ENCODE assay signal across 27 cellular contexts in the genomic region with DNA sequence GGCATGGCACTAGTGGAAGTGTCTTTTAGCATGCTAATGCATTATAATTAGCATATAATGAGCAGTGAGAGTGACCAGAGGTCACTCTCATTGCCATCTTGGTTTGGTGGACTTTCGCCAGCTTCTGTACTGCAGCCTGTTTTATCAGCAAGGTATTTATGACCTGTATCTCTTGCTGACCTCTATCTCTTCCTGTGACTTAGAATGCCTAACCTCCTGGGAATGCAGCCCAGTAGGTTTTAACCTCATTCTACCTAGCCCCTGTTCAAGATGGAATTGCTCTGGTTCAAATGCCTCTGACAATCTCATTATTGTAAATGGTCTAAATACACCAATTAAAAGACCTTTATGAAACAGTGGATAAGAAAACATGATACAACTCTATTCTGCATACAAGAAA.
"Had no signal": no experiment of that assay in that cellular context is flagged by ENCODE, and none has a peak within 500 bp of the region (broad histone marks: within the 10 kb centered on the region; RNA-seq: fewer than 3 reads in every experiment).

No MANE protein-coding gene starts in this region.

- H2AFZ ChIP-seq: neural progenitor cell had no signal

- FAIRE-seq: colon, kidney, pancreas had no signal

- H3K4me2 ChIP-seq: neural progenitor cell had no signal

- ATAC-seq: foreskin keratinocyte; gastroesophageal sphincter; heart right ventricle; left cardiac atrium; left lung; naive thymus-derived CD4-positive, alpha-beta T cell; pancreas; stimulated activated naive B cell treated with anti-CD40 and anti-IgM and Interleukin-4, amounts not matched to agents 10 μg/mL and 1 μg/mL and 100 μg/mL, for 72 hours; stimulated activated naive CD8-positive, alpha-beta T cell treated with anti-CD3 and anti-CD28 coated beads, Interleukin-15, amount 100 ng/mL, for 72 hours had no signal

- DNase-seq: central memory CD4-positive, alpha-beta T cell; dorsolateral prefrontal cortex; effector CD4-positive, alpha-beta T cell; glutamatergic neuron; heart right ventricle; hypothalamus; kidney; left cardiac atrium; mesenchymal stem cell; midbrain; naive thymus-derived CD4-positive, alpha-beta T cell; nucleus accumbens; pancreas; sigmoid colon; spleen; stimulated activated CD4-positive, alpha-beta T cell treated with anti-CD3 and anti-CD28 coated beads, Interleukin-2, amount 100 ng/mL, for 48 hours; stimulated activated naive B cell treated with anti-CD40 and anti-IgM and Interleukin-4, amounts not matched to agents 10 μg/mL and 1 μg/mL and 100 μg/mL, for 72 hours; stimulated activated naive CD8-positive, alpha-beta T cell treated with anti-CD3 and anti-CD28 coated beads, Interleukin-15, amount 100 ng/mL, for 72 hours; transverse colon had no signal

- H3K27ac ChIP-seq: dorsolateral prefrontal cortex, esophagus muscularis mucosa, foreskin keratinocyte, gastroesophageal sphincter, heart right ventricle, left lung, neural progenitor cell, pancreas, right atrium auricular region, sigmoid colon, spleen, suprapubic skin, transverse colon had no signal

- H3K36me3 ChIP-seq: esophagus muscularis mucosa, gastroesophageal sphincter, heart right ventricle, left lung, neural progenitor cell, pancreas, right atrium auricular region, sigmoid colon, spleen, suprapubic skin, transverse colon had no signal

- H3K4me1 ChIP-seq: esophagus muscularis mucosa, foreskin keratinocyte, gastroesophageal sphincter, left lung, neural progenitor cell, pancreas, right atrium auricular region, sigmoid colon, spleen, suprapubic skin, transverse colon had no signal

- H3K9ac ChIP-seq: neural progenitor cell had no signal

- H3K9me3 ChIP-seq: esophagus muscularis mucosa, gastroesophageal sphincter, heart right ventricle, pancreas, right atrium auricular region, sigmoid colon, suprapubic skin, transverse colon had no signal

- H3K4me3 ChIP-seq: dorsolateral prefrontal cortex, esophagus muscularis mucosa, gastroesophageal sphincter, heart right ventricle, left lung, neural progenitor cell, pancreas, right atrium auricular region, sigmoid colon, spleen, suprapubic skin, transverse colon had no signal

- H3K27me3 ChIP-seq: dorsolateral prefrontal cortex, esophagus muscularis mucosa, foreskin keratinocyte, gastroesophageal sphincter, heart right ventricle, left lung, neural progenitor cell, pancreas, right atrium auricular region, sigmoid colon, spleen, suprapubic skin, transverse colon had no signal
